Comparison of ENCODE assay signal across 7 cellular contexts in genomic region chr3:3991598-3991997, GRCh38.
"Had no signal": no experiment of that assay in that cellular context is flagged by ENCODE, and none has a peak within 500 bp of the region (broad histone marks: within the 10 kb centered on the region; RNA-seq: fewer than 3 reads in every experiment).

No MANE protein-coding gene starts in this region.

- FAIRE-seq: HepG2, HTR-8/SVneo, K562 had no signal

- H3K4me3 ChIP-seq: K562 had no signal

- H3K27ac ChIP-seq: HL-60 had no signal

- ATAC-seq: HepG2, K562 had no signal

- DNase-seq: IMR-90, KBM-7, KG1 had no signal
